8 cellular contexts compared by ENCODE assay signal in genomic region chr17:66541461-66542182, GRCh38.
DNase-seq lines count a peak whose midpoint lies in the region; ATAC-seq and TF ChIP-seq lines count a peak whose summit lies in the region.

No MANE protein-coding gene starts in this region.

- intact Hi-C loops in activated B cell treated with CpG ODN at 0.5 μM for 24 hours (cut with micrococcal nuclease) (no loop called here), lower leg skin (cut with DNase I; ENCODE audit: low total_unique reads) (no loop called here)

- no peak for TF ChIP-seq CTCF in activated B cell treated with CpG ODN at 0.5 μM for 24 hours (IDR thresholded peaks at IDR 0.05)
- TF ChIP-seq CTCF in lower leg skin (IDR thresholded peaks at IDR 0.05), result no peak

- H3K4me1 ChIP-seq in ACC112 (ENCODE audit: control insufficient read depth, insufficient read depth, low read length, unreplicated experiment), result peaks cover 57% of the 10 kb centered on the region
- peaks cover 47% of the 10 kb centered on the region for H3K4me1 ChIP-seq in muscle layer of colon (ENCODE audit: insufficient read depth, low read length)

- H3K9me3 Mint-ChIP-seq in activated B cell treated with CpG ODN at 0.5 μM for 24 hours, result peaks cover 13% of the 10 kb centered on the region

- H3K4me3 ChIP-seq in ACC112 (ENCODE audit: low read depth, low read length) (no peak overlapping the region; the same call in 1 of the 2 replicates), muscle layer of colon (ENCODE audit: low read depth in 1 of 2, low read length in 2 of 2) (no peak overlapping the region), lower leg skin (ENCODE audit: low read depth, poor library complexity, severe bottlenecking) (no peak overlapping the region)

- CTCF ChIA-PET in activated B cell treated with CpG ODN at 0.5 μM for 24 hours (lab: Charles Lee), result no interaction called here

- H3K27ac ChIP-seq in ACC112 (ENCODE audit: low read depth, low read length) (peak overlapping the region; percentile 70), muscle layer of colon (ENCODE audit: low read depth, low read length) (peak overlapping the region; percentile 31)

- DNase-seq in activated B cell treated with CpG ODN at 0.5 μM for 24 hours (no peak), NCI-H146 (lab: John Stamatoyannopoulos, UW) (no peak), lower leg skin (ENCODE audit: low spot score in 2 of 2) (no peak), activated gamma-delta T cell (lab: John Stamatoyannopoulos, UW) (no peak)

- ATAC-seq in GM19023 (IDR thresholded peaks at IDR 0.05; ENCODE audit: unreplicated experiment) (peak; percentile 74), HG03103 (IDR thresholded peaks at IDR 0.05; ENCODE audit: low read depth, unreplicated experiment) (peak; percentile 59), activated B cell treated with CpG ODN at 0.5 μM for 24 hours (ENCODE audit: low read depth) (peak; percentile 68)

- H3K9ac ChIP-seq in muscle layer of colon (ENCODE audit: low read length), result no peak overlapping the region

- no peaks in the 10 kb centered on the region for H3K9me3 ChIP-seq in muscle layer of colon (ENCODE audit: low read length)

- H3K4me1 Mint-ChIP-seq in activated B cell treated with CpG ODN at 0.5 μM for 24 hours, result peaks cover 4% of the 10 kb centered on the region

- no peaks in the 10 kb centered on the region for H3K36me3 Mint-ChIP-seq in activated B cell treated with CpG ODN at 0.5 μM for 24 hours (ENCODE audit: low read depth)

- no peaks in the 10 kb centered on the region for H3K27me3 ChIP-seq in ACC112 (ENCODE audit: insufficient read depth, low read length)
- H3K27me3 ChIP-seq in muscle layer of colon (ENCODE audit: control insufficient read depth in 1 of 2, insufficient read depth in 2 of 2, low read length in 2 of 2), result no peaks in the 10 kb centered on the region

- H3K27ac Mint-ChIP-seq in activated B cell treated with CpG ODN at 0.5 μM for 24 hours, result no peak overlapping the region

- peaks cover 71% of the 10 kb centered on the region for H3K79me2 ChIP-seq in ACC112 (ENCODE audit: control insufficient read depth, insufficient read depth, low read length, unreplicated experiment)

- WGBS in lower leg skin, 2 donors, result 59 to 70% methylated on average over 9 of the region's 9 CpGs

- peaks cover 15% of the 10 kb centered on the region for H3K36me3 ChIP-seq in ACC112 (ENCODE audit: insufficient read depth, low read length)
- H3K36me3 ChIP-seq in muscle layer of colon (ENCODE audit: insufficient read depth, low read length), result no peaks in the 10 kb centered on the region

- H3K27me3 Mint-ChIP-seq in activated B cell treated with CpG ODN at 0.5 μM for 24 hours, result peaks cover 1% of the 10 kb centered on the region

- TF ChIP-seq POLR2A in lower leg skin (IDR thresholded peaks at IDR 0.05), result no peak

- POLR2A ChIA-PET in activated B cell treated with CpG ODN at 0.5 μM for 24 hours (lab: Charles Lee), result no interaction called here

- no peak overlapping the region for H3K4me3 Mint-ChIP-seq in activated B cell treated with CpG ODN at 0.5 μM for 24 hours

- no peak overlapping the region for H2AFZ ChIP-seq in ACC112 (ENCODE audit: low read length, unreplicated experiment)
